In the genomic region with DNA sequence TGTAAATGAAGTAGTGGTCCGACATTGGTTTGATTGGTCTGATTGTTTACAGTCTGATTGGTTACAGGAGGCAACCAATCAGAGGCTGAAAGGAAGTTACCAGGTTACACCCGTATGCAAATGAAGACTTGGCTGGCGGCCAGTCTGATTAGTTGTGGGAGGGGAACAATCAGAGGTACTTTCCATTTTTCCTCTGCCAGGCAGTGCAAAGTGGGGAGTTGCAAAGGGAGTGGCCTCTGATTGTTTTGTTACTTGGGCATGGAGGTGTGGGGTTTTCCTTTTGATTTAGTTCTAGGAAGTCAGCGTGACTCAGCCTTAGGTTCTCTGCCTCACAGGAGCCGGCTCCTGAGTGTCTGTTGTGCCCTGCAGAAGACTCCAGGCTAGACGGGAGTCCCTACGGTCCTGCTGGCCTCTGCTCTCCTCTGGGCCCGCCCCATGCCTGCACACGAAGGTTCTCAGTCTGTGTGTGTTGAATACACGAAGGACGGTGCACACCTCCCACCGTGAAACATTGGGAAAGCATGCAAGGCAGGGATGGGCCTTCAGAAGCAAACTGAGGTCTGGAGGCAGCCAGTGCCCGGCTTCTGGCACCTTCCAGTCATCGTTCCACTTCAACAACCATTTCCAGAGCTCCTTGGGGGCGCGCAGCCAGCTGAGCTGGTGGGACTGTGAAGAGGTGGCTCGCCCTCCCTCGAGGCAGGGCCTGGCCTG, we compare ENCODE assay signal across 11 cellular contexts. TPM values are rescaled to one million over a fixed set of nuclear protein-coding genes. Genes with fewer than 3 reads are reported as not detected.
A peak's percentile ranks its signal among the peaks of the same experiment; 100 is the strongest.
DNase-seq lines count a peak whose midpoint lies in the region; ATAC-seq and TF ChIP-seq lines count a peak whose summit lies in the region.
"Had no signal": no experiment of that assay in that cellular context is flagged by ENCODE, and none has a peak within 500 bp of the region (broad histone marks: within the 10 kb centered on the region; RNA-seq: fewer than 3 reads in every experiment).

No MANE protein-coding gene starts in this region.

- DNase-seq in heart right ventricle (peak in 1 of 2 donors; percentile 27), left ventricle myocardium inferior (no peak), OCI-M1 (lab: John Stamatoyannopoulos, UW) (peak; percentile 10), fibroblast of pulmonary artery (ENCODE audit: low read depth) (peak; percentile 4), amniotic stem cell (lab: John Stamatoyannopoulos, UW) (no peak), iPS-NIHi7 (ENCODE audit: extremely low spot score) (no peak), AG20443 (ENCODE audit: low spot score) (no peak)
- DNase-seq: CD8-positive, alpha-beta memory T cell had no signal

- peaks cover 10 to 46% (median 35%) of the 10 kb centered on the region in 7 donors for H3K27me3 ChIP-seq in heart right ventricle
- H3K27me3 ChIP-seq in left ventricle myocardium inferior (ENCODE audit: low read depth) = peaks cover 94% of the 10 kb centered on the region

- ATAC-seq in heart right ventricle (peak in 5 of 8 donors; percentile 21 to 58 (median 39)), HG02884 (IDR thresholded peaks at IDR 0.05; ENCODE audit: unreplicated experiment) (no peak)

- H3K27ac ChIP-seq in heart right ventricle (peak overlapping the region in 1 of 10 donors; percentile 31), left ventricle myocardium inferior (replicated peaks) (no peak overlapping the region)
- H3K27ac ChIP-seq: parathyroid adenoma had no signal

- H3K4me3 ChIP-seq in heart right ventricle (no peak overlapping the region), left ventricle myocardium inferior (no peak overlapping the region), fibroblast of pulmonary artery (replicated peaks; ENCODE audit: low read depth, low read length) (no peak overlapping the region)

- 75 to 78% methylated on average over 18 of the region's 18 CpGs for WGBS in heart right ventricle, 2 donors

- TF ChIP-seq CTCF in heart right ventricle (IDR thresholded peaks at IDR 0.05) = no peak
- no peak for TF ChIP-seq CTCF in left ventricle myocardium inferior (IDR thresholded peaks at IDR 0.05; ENCODE audit: borderline replicate concordance)
- no peak for TF ChIP-seq CTCF in fibroblast of pulmonary artery (IDR thresholded peaks at IDR 0.05; ENCODE audit: low read length, missing control alignments)

- H3K36me3 ChIP-seq in heart right ventricle (no peaks in the 10 kb centered on the region), left ventricle myocardium inferior (no peaks in the 10 kb centered on the region)

- H3K9me3 ChIP-seq in heart right ventricle = peaks cover 0 to 8% (median 0%) of the 10 kb centered on the region in 11 donors
- peaks cover 6% of the 10 kb centered on the region for H3K9me3 ChIP-seq in left ventricle myocardium inferior (replicated peaks)

- H3K4me1 ChIP-seq in heart right ventricle (peaks cover 0 to 6% (median 0%) of the 10 kb centered on the region in 9 donors), left ventricle myocardium inferior (no peaks in the 10 kb centered on the region)
- H3K4me1 ChIP-seq: parathyroid adenoma had no signal

- intact Hi-C loops in heart right ventricle (cut with DNase I) (no loop called here), left ventricle myocardium inferior (cut with micrococcal nuclease) (no loop called here)

RNA-seq across cellular contexts. Expression of a gene that starts 43.0 kb away (rescaled TPM):
- 10 to 100 TPM in 2 of 10 donors, 1 to 10 TPM in 8; 3.3 to 13.3 (median 5.9) TPM for total RNA-seq in heart right ventricle
- polyA plus RNA-seq in heart right ventricle = 10 to 100 TPM; 11.3 to 14.9 TPM
- 10.0 TPM for total RNA-seq in left ventricle myocardium inferior
- total RNA-seq: CD8-positive, alpha-beta memory T cell; LHCN-M2 had no signal
- polyA plus RNA-seq: CD8-positive, alpha-beta memory T cell had no signal

Comparison
In these comparisons a context has a peak if more than half of its experiments do, and no peak if none do; other contexts are left out.
1. DNase-seq: peak in OCI-M1 (single experiment) and fibroblast of pulmonary artery (single experiment); none in left ventricle myocardium inferior (single experiment), amniotic stem cell (single experiment), iPS-NIHi7 (single experiment) and AG20443 (single experiment).